1 cellular context compared by ENCODE assay signal in the genomic region with DNA sequence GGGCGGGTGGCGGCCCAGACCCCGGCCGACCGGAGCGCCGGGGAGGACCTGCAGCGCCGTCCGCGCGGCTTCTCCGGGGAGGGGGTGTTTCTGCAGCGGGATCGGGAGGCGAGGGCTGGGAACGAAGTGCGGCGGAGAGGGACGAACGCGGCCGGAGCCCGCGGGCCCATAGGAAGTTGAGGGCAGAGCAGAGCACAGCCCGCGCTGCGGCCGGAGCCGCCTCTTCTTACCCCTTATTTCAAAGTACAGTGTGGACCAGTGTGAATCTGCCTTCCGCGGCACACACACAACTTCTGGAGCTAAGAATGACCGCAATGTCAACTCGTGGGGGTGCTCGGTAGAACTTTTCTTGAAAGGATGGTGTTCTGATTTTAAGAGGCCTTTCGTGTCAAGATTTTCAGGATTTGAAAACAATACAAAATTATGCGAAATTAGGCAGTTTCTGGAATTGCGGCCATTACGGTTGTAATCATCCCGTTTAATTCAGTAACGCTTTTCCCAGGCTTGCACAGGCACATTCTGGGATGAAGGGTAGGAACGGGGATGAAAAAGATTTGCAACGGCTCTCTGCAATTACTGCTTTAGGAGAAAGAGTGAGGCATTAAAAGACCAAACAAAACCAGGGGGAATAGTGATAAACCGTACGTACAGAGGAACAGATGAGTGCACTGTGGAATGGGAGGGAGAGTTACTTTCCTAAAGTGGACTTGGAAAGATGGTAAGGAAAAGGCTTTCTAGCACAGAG.
TF ChIP-seq lines count a peak whose summit lies in the region.

No MANE protein-coding gene starts in this region.

TF ChIP-seq in K562, 482 proteins besides CTCF, POLR2A, EP300 and RAD21 (continued from another document and continues in another):
- TF ChIP-seq, protein P1, sequence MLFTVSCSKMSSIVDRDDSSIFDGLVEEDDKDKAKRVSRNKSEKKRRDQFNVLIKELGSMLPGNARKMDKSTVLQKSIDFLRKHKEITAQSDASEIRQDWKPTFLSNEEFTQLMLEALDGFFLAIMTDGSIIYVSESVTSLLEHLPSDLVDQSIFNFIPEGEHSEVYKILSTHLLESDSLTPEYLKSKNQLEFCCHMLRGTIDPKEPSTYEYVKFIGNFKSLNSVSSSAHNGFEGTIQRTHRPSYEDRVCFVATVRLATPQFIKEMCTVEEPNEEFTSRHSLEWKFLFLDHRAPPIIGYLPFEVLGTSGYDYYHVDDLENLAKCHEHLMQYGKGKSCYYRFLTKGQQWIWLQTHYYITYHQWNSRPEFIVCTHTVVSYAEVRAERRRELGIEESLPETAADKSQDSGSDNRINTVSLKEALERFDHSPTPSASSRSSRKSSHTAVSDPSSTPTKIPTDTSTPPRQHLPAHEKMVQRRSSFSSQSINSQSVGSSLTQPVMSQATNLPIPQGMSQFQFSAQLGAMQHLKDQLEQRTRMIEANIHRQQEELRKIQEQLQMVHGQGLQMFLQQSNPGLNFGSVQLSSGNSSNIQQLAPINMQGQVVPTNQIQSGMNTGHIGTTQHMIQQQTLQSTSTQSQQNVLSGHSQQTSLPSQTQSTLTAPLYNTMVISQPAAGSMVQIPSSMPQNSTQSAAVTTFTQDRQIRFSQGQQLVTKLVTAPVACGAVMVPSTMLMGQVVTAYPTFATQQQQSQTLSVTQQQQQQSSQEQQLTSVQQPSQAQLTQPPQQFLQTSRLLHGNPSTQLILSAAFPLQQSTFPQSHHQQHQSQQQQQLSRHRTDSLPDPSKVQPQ (CRISPR knock-in tag; IDR thresholded peaks at IDR 0.05; ENCODE audit: borderline replicate concordance) = no peak
- peak; percentile 4 for TF ChIP-seq KDM5B (IDR thresholded peaks at IDR 0.05; ENCODE audit: insufficient replicate concordance, low read depth, low read length)
- TF ChIP-seq SREBF2 (CRISPR knock-in tag; IDR thresholded peaks at IDR 0.05) = no peak
- TF ChIP-seq, protein P2, sequence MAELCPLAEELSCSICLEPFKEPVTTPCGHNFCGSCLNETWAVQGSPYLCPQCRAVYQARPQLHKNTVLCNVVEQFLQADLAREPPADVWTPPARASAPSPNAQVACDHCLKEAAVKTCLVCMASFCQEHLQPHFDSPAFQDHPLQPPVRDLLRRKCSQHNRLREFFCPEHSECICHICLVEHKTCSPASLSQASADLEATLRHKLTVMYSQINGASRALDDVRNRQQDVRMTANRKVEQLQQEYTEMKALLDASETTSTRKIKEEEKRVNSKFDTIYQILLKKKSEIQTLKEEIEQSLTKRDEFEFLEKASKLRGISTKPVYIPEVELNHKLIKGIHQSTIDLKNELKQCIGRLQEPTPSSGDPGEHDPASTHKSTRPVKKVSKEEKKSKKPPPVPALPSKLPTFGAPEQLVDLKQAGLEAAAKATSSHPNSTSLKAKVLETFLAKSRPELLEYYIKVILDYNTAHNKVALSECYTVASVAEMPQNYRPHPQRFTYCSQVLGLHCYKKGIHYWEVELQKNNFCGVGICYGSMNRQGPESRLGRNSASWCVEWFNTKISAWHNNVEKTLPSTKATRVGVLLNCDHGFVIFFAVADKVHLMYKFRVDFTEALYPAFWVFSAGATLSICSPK (IDR thresholded peaks at IDR 0.05; ENCODE audit: borderline replicate concordance) = no peak
- TF ChIP-seq FOXJ2 (tag; IDR thresholded peaks at IDR 0.05) = no peak
- TF ChIP-seq EP400 (IDR thresholded peaks at IDR 0.05) = no peak
- TF ChIP-seq ZBTB7A (IDR thresholded peaks at IDR 0.05; ENCODE audit: borderline replicate concordance, control insufficient read depth, low read depth, low read length) = peak; percentile 11; the same call in 1 of the 2 replicates
- no peak for TF ChIP-seq ZNF780A (CRISPR knock-in tag; IDR thresholded peaks at IDR 0.05)
- no peak for TF ChIP-seq MYC (IDR thresholded peaks at IDR 0.05; ENCODE audit: low read depth, low read length)
- TF ChIP-seq MYC (CRISPR knock-in tag; IDR thresholded peaks at IDR 0.05; ENCODE audit: borderline replicate concordance, low read depth) = no peak
- no peak for TF ChIP-seq NCOR1 (IDR thresholded peaks at IDR 0.05)
- TF ChIP-seq PTTG1 (tag; IDR thresholded peaks at IDR 0.05; ENCODE audit: low read depth) = no peak
- TF ChIP-seq SIX5 (IDR thresholded peaks at IDR 0.05; ENCODE audit: borderline replicate concordance in 1 of 2, insufficient read depth in 1 of 2, low read depth in 1 of 2, low read length in 2 of 2) = no peak
- TF ChIP-seq, protein P3, sequence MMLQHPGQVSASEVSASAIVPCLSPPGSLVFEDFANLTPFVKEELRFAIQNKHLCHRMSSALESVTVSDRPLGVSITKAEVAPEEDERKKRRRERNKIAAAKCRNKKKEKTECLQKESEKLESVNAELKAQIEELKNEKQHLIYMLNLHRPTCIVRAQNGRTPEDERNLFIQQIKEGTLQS (IDR thresholded peaks at IDR 0.05) = no peak
- TF ChIP-seq, protein P3 (CRISPR knock-in tag; conservative IDR thresholded peaks at IDR 0.05) = no peak
- TF ChIP-seq BCOR (IDR thresholded peaks at IDR 0.05) = no peak
- TF ChIP-seq, protein P4, sequence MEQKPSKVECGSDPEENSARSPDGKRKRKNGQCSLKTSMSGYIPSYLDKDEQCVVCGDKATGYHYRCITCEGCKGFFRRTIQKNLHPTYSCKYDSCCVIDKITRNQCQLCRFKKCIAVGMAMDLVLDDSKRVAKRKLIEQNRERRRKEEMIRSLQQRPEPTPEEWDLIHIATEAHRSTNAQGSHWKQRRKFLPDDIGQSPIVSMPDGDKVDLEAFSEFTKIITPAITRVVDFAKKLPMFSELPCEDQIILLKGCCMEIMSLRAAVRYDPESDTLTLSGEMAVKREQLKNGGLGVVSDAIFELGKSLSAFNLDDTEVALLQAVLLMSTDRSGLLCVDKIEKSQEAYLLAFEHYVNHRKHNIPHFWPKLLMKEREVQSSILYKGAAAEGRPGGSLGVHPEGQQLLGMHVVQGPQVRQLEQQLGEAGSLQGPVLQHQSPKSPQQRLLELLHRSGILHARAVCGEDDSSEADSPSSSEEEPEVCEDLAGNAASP (IDR thresholded peaks at IDR 0.05) = no peak
- no peak for TF ChIP-seq ARID2 (IDR thresholded peaks at IDR 0.05)
- 0 out of 2 replicates have a peak, but pooled peaks have one; percentile 37 for TF ChIP-seq CXXC5 (CRISPR knock-in tag; IDR thresholded peaks at IDR 0.05)
- TF ChIP-seq, protein P5, sequence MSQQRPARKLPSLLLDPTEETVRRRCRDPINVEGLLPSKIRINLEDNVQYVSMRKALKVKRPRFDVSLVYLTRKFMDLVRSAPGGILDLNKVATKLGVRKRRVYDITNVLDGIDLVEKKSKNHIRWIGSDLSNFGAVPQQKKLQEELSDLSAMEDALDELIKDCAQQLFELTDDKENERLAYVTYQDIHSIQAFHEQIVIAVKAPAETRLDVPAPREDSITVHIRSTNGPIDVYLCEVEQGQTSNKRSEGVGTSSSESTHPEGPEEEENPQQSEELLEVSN (IDR thresholded peaks at IDR 0.05; ENCODE audit: borderline replicate concordance in 1 of 2, extremely low read depth in 1 of 2, insufficient read depth in 1 of 2, insufficient read length in 1 of 2, low read depth in 1 of 2, low read length in 1 of 2, poor library complexity in 1 of 2, severe bottlenecking in 1 of 2) = peak in 1 of 2 experiments; percentile 20
- TF ChIP-seq NONO (IDR thresholded peaks at IDR 0.05; ENCODE audit: low read depth in 2 of 2, low read length in 1 of 2) = peak in 1 of 2 experiments; percentile 40; a peak in 1 of 4 replicates
- no peak for TF ChIP-seq ZNF212 (CRISPR knock-in tag; IDR thresholded peaks at IDR 0.05)
- TF ChIP-seq, protein P6, sequence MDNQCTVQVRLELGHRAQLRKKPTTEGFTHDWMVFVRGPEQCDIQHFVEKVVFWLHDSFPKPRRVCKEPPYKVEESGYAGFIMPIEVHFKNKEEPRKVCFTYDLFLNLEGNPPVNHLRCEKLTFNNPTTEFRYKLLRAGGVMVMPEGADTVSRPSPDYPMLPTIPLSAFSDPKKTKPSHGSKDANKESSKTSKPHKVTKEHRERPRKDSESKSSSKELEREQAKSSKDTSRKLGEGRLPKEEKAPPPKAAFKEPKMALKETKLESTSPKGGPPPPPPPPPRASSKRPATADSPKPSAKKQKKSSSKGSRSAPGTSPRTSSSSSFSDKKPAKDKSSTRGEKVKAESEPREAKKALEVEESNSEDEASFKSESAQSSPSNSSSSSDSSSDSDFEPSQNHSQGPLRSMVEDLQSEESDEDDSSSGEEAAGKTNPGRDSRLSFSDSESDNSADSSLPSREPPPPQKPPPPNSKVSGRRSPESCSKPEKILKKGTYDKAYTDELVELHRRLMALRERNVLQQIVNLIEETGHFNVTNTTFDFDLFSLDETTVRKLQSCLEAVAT (IDR thresholded peaks at IDR 0.05) = no peak
- TF ChIP-seq HNRNPK (IDR thresholded peaks at IDR 0.05; ENCODE audit: low read depth, low read length, poor library complexity, severe bottlenecking) = no peak
- TF ChIP-seq, protein P7, sequence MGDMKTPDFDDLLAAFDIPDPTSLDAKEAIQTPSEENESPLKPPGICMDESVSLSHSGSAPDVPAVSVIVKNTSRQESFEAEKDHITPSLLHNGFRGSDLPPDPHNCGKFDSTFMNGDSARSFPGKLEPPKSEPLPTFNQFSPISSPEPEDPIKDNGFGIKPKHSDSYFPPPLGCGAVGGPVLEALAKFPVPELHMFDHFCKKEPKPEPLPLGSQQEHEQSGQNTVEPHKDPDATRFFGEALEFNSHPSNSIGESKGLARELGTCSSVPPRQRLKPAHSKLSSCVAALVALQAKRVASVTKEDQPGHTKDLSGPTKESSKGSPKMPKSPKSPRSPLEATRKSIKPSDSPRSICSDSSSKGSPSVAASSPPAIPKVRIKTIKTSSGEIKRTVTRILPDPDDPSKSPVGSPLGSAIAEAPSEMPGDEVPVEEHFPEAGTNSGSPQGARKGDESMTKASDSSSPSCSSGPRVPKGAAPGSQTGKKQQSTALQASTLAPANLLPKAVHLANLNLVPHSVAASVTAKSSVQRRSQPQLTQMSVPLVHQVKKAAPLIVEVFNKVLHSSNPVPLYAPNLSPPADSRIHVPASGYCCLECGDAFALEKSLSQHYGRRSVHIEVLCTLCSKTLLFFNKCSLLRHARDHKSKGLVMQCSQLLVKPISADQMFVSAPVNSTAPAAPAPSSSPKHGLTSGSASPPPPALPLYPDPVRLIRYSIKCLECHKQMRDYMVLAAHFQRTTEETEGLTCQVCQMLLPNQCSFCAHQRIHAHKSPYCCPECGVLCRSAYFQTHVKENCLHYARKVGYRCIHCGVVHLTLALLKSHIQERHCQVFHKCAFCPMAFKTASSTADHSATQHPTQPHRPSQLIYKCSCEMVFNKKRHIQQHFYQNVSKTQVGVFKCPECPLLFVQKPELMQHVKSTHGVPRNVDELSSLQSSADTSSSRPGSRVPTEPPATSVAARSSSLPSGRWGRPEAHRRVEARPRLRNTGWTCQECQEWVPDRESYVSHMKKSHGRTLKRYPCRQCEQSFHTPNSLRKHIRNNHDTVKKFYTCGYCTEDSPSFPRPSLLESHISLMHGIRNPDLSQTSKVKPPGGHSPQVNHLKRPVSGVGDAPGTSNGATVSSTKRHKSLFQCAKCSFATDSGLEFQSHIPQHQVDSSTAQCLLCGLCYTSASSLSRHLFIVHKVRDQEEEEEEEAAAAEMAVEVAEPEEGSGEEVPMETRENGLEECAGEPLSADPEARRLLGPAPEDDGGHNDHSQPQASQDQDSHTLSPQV (IDR thresholded peaks at IDR 0.05) = no peak
- TF ChIP-seq NR2C1 (IDR thresholded peaks at IDR 0.05) = no peak
- no peak for TF ChIP-seq NR2C1 (tag; IDR thresholded peaks at IDR 0.05)
- peak; percentile 77 for TF ChIP-seq CHD1 (IDR thresholded peaks at IDR 0.05; ENCODE audit: low read length)
- peak; percentile 45 for TF ChIP-seq SAP30 (IDR thresholded peaks at IDR 0.05; ENCODE audit: borderline replicate concordance, insufficient read depth, low read depth, low read length, poor library complexity, severe bottlenecking)
- TF ChIP-seq MTA2 (IDR thresholded peaks at IDR 0.05; ENCODE audit: low read depth) = no peak
- TF ChIP-seq ZSCAN32 (CRISPR knock-in tag; IDR thresholded peaks at IDR 0.05) = no peak
- TF ChIP-seq, protein P8, sequence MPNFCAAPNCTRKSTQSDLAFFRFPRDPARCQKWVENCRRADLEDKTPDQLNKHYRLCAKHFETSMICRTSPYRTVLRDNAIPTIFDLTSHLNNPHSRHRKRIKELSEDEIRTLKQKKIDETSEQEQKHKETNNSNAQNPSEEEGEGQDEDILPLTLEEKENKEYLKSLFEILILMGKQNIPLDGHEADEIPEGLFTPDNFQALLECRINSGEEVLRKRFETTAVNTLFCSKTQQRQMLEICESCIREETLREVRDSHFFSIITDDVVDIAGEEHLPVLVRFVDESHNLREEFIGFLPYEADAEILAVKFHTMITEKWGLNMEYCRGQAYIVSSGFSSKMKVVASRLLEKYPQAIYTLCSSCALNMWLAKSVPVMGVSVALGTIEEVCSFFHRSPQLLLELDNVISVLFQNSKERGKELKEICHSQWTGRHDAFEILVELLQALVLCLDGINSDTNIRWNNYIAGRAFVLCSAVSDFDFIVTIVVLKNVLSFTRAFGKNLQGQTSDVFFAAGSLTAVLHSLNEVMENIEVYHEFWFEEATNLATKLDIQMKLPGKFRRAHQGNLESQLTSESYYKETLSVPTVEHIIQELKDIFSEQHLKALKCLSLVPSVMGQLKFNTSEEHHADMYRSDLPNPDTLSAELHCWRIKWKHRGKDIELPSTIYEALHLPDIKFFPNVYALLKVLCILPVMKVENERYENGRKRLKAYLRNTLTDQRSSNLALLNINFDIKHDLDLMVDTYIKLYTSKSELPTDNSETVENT (CRISPR knock-in tag; IDR thresholded peaks at IDR 0.05) = no peak
- no peak for TF ChIP-seq NFATC3 (IDR thresholded peaks at IDR 0.05)
- TF ChIP-seq ATF7 (IDR thresholded peaks at IDR 0.05) = no peak
- no peak for TF ChIP-seq C11orf30 (IDR thresholded peaks at IDR 0.05; ENCODE audit: low read depth)
- no peak for TF ChIP-seq DPF2 (IDR thresholded peaks at IDR 0.05)
- TF ChIP-seq CHD4 (IDR thresholded peaks at IDR 0.05; ENCODE audit: insufficient read depth, insufficient replicate concordance, low read depth, low read length, poor library complexity, severe bottlenecking) = no peak
- no peak for TF ChIP-seq POLR3G (IDR thresholded peaks at IDR 0.05; ENCODE audit: extremely low read depth, insufficient read length, insufficient replicate concordance)
- no peak for TF ChIP-seq FOS (IDR thresholded peaks at IDR 0.05; ENCODE audit: extremely low read depth, insufficient read length)
- TF ChIP-seq TRIM24 (IDR thresholded peaks at IDR 0.05) = no peak
- TF ChIP-seq PURB (CRISPR knock-in tag; IDR thresholded peaks at IDR 0.05; ENCODE audit: low read depth) = no peak
- no peak for TF ChIP-seq ATF1 (CRISPR knock-in tag; IDR thresholded peaks at IDR 0.05)
- no peak for TF ChIP-seq ATF1 (tag; IDR thresholded peaks at IDR 0.05)
- TF ChIP-seq CSDE1 (IDR thresholded peaks at IDR 0.05) = no peak
- TF ChIP-seq CEBPG (CRISPR knock-in tag; IDR thresholded peaks at IDR 0.05) = no peak
- TF ChIP-seq CEBPG (tag; conservative IDR thresholded peaks at IDR 0.05 in 1 of 2, IDR thresholded peaks at IDR 0.05 in 1 of 2) = no peak
- TF ChIP-seq MAZ (CRISPR knock-in tag; conservative IDR thresholded peaks at IDR 0.05 in 1 of 2, IDR thresholded peaks at IDR 0.05 in 1 of 2) = 0 out of 4 replicates have a peak, but pooled peaks of 1 of the 2 experiments have one; percentile 32
- TF ChIP-seq CEBPB (tag; IDR thresholded peaks at IDR 0.05) = no peak
